ENCODE assay signal across 9 cellular contexts in the genomic region with DNA sequence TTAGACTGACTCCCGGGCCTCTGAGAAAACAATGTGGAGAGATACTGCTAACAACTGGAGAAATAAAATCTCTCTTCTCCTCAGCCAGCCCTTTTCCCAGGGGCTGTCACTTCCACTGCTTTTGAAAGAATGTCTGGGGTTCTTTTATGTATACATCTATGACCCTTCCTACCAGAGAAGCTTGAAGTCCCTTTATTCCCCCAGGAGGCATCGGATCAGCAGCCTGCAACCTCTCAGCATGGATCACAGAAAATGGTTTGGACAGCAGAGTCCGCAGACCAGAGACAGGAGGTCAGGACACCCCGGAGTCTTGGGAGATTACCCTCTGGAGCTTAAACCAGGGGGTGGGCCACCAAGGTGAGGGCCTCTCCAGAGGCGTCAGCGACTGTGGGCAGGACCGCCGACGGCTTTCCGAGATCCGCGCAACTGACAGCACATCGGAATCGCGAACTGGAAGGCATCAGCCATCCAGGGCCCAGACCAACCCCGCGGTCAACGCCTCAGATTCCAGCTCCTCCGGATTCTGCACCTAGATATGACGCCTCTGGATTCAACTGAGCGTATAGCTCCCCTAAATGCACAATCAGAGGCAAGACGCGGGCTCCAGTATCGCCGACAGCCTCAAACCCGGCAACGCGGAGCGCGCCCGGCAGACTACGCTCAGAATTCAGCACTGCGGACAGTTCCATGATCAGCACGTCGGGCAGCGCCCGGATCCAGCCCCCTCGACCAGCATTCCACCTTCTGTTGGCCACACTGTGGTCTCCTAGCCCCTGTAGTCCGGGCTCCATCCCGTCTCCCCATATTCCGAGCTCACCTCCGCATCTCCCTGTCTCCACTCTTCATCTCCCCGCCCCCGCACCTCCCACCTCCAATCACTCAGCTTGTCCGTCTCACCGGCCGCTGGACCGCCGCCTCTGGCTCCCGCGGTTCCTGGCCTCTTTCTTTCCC. TPM values are rescaled to one million over a fixed set of nuclear protein-coding genes. Genes with fewer than 3 reads are reported as not detected.
DNase-seq lines count a peak whose midpoint lies in the region; TF ChIP-seq lines count a peak whose summit lies in the region.
"Had no signal": no experiment of that assay in that cellular context is flagged by ENCODE, and none has a peak within 500 bp of the region (broad histone marks: within the 10 kb centered on the region; RNA-seq: fewer than 3 reads in every experiment).

No MANE protein-coding gene starts in this region.

- no peak overlapping the region for H3K27ac ChIP-seq in SJSA1
- no peak overlapping the region for H3K27ac ChIP-seq in ovary
- H3K27ac ChIP-seq: C4-2B had no signal

- TF ChIP-seq CTCF in endothelial cell (IDR thresholded peaks at IDR 0.05; ENCODE audit: unreplicated experiment) (no peak), ovary (IDR thresholded peaks at IDR 0.05) (no peak)

- H3K4me3 Mint-ChIP-seq in T-helper 1 cell treated with Interleukin-12 subunit alpha and Interleukin-12 subunit beta and Interleukin-4 antibody, amounts not matched to agents 30 μg/mL and 1 μg/mL, for 36 hours = no peak overlapping the region
- no peak overlapping the region for H3K4me3 Mint-ChIP-seq in endothelial cell (ENCODE audit: unreplicated experiment)

- peaks cover 3% of the 10 kb centered on the region for H3K36me3 Mint-ChIP-seq in T-helper 1 cell treated with Interleukin-12 subunit alpha and Interleukin-12 subunit beta and Interleukin-4 antibody, amounts not matched to agents 30 μg/mL and 1 μg/mL, for 36 hours (ENCODE audit: low read depth)
- H3K36me3 Mint-ChIP-seq in endothelial cell (ENCODE audit: low read depth, unreplicated experiment) = peaks cover 4% of the 10 kb centered on the region

- no peaks in the 10 kb centered on the region for H3K36me3 ChIP-seq in SJSA1
- H3K36me3 ChIP-seq in ovary = no peaks in the 10 kb centered on the region

- TF ChIP-seq EP300 in ovary (IDR thresholded peaks at IDR 0.05) = no peak

- H3K9me3 ChIP-seq in SJSA1 (replicated peaks) (peaks cover 7% of the 10 kb centered on the region; the same call in 1 of the 2 replicates), ovary (no peaks in the 10 kb centered on the region)

- no peaks in the 10 kb centered on the region for H3K4me1 Mint-ChIP-seq in T-helper 1 cell treated with Interleukin-12 subunit alpha and Interleukin-12 subunit beta and Interleukin-4 antibody, amounts not matched to agents 30 μg/mL and 1 μg/mL, for 36 hours (ENCODE audit: low read depth)
- H3K4me1 Mint-ChIP-seq in endothelial cell (ENCODE audit: unreplicated experiment) = peaks cover 19% of the 10 kb centered on the region

- H3K27ac Mint-ChIP-seq in T-helper 1 cell treated with Interleukin-12 subunit alpha and Interleukin-12 subunit beta and Interleukin-4 antibody, amounts not matched to agents 30 μg/mL and 1 μg/mL, for 36 hours = peak overlapping the region; percentile 10
- H3K27ac Mint-ChIP-seq in endothelial cell (ENCODE audit: unreplicated experiment) = no peak overlapping the region

- 10 to 13% (median 11%) methylated on average over 51 of the region's 51 CpGs for WGBS in ovary, 3 donors

- H3K27me3 Mint-ChIP-seq in T-helper 1 cell treated with Interleukin-12 subunit alpha and Interleukin-12 subunit beta and Interleukin-4 antibody, amounts not matched to agents 30 μg/mL and 1 μg/mL, for 36 hours (ENCODE audit: low read depth) = peaks cover 67% of the 10 kb centered on the region
- H3K27me3 Mint-ChIP-seq in endothelial cell (ENCODE audit: unreplicated experiment) = peaks cover 33% of the 10 kb centered on the region

- no peak overlapping the region for H3K4me3 ChIP-seq in SJSA1
- no peak overlapping the region for H3K4me3 ChIP-seq in ovary

- intact Hi-C loops in ovary (cut with DNase I) = no loop called here

- H3K27me3 ChIP-seq in SJSA1 (replicated peaks) (peaks cover 52% of the 10 kb centered on the region), ovary (no peaks in the 10 kb centered on the region)

- DNase-seq in T-helper 1 cell = no peak
- DNase-seq in SJSA1 (ENCODE audit: low read depth in 1 of 2, low spot score in 2 of 2) = peak; percentile 17 to 55
- DNase-seq in endothelial cell (ENCODE audit: low spot score) = peak; percentile 84
- DNase-seq in ovary = peak in 3 of 5 donors; percentile 33 to 58 (median 39)
- DNase-seq in KG1 (lab: John Stamatoyannopoulos, UW) = no peak
- no peak for DNase-seq in DMS153 (lab: John Stamatoyannopoulos, UW)
- DNase-seq in GDM1 (lab: John Stamatoyannopoulos, UW) = no peak

- TF ChIP-seq POLR2A in ovary (IDR thresholded peaks at IDR 0.05) = no peak

- H3K9me3 Mint-ChIP-seq in T-helper 1 cell treated with Interleukin-12 subunit alpha and Interleukin-12 subunit beta and Interleukin-4 antibody, amounts not matched to agents 30 μg/mL and 1 μg/mL, for 36 hours = no peaks in the 10 kb centered on the region
- H3K9me3 Mint-ChIP-seq in endothelial cell (ENCODE audit: unreplicated experiment) = no peaks in the 10 kb centered on the region

- no peaks in the 10 kb centered on the region for H3K4me1 ChIP-seq in SJSA1 (replicated peaks)
- no peaks in the 10 kb centered on the region for H3K4me1 ChIP-seq in ovary (ENCODE audit: insufficient read depth)

RNA-seq across cellular contexts. Expression of a gene that starts 0.9 kb away (rescaled TPM):
- total RNA-seq in SJSA1 (2014; rRNA removed; shearing (Covaris generic)) = not detected in 2 replicates
- 0.13 TPM for total RNA-seq in endothelial cell (ENCODE audit: unreplicated experiment)
- total RNA-seq in ovary = under 1 TPM in 4 of 7 donors, not detected in 3; 0.20 to 0.69 (median 0.50) TPM
- under 1 TPM; 0.02 to 0.05 TPM for polyA plus RNA-seq in ovary

RNA-seq across cellular contexts. Expression of a gene that starts 29.6 kb away (rescaled TPM):
- 0.95 TPM in 1 of 2 replicates, not detected in the other for total RNA-seq in SJSA1 (2014; rRNA removed; shearing (Covaris generic))
- total RNA-seq in endothelial cell (ENCODE audit: unreplicated experiment) (0.36 TPM), ovary (1 to 10 TPM in 5 of 7 donors, under 1 TPM in 1, not detected in 1; 0.66 to 2.2 (median 1.7) TPM)
- 1 to 10 TPM in 1 of 2 donors, under 1 TPM in 1; 0.99 to 3.7 TPM for polyA plus RNA-seq in ovary

RNA-seq across cellular contexts. Expression of a gene that starts 43.5 kb away (rescaled TPM):
- 66.0 and 89.3 TPM in 2 replicates for total RNA-seq in SJSA1 (2014; rRNA removed; shearing (Covaris generic))
- total RNA-seq in endothelial cell (ENCODE audit: unreplicated experiment) (29.4 TPM), ovary (10 to 100 TPM; 24.5 to 56.2 (median 32.5) TPM)
- polyA plus RNA-seq in ovary = 10 to 100 TPM; 10.3 to 23.7 TPM

RNA-seq across cellular contexts. Expression of a gene that starts 43.9 kb away (rescaled TPM):
- 32.0 and 59.7 TPM in 2 replicates for total RNA-seq in SJSA1 (2014; rRNA removed; shearing (Covaris generic))
- total RNA-seq in endothelial cell (ENCODE audit: unreplicated experiment) (11.9 TPM), ovary (10 to 100 TPM in 4 of 7 donors, 1 to 10 TPM in 3; 7.2 to 15.0 (median 11.0) TPM)
- polyA plus RNA-seq in ovary = 1 to 10 TPM; 9.3 to 9.5 TPM

Comparison
In these comparisons a context has a peak if more than half of its experiments do, and no peak if none do; other contexts are left out.
1. DNase-seq: peak in SJSA1 (2 of 2), endothelial cell (single experiment) and ovary (3 of 5); none in T-helper 1 cell (0 of 5), KG1 (single experiment), DMS153 (single experiment) and GDM1 (single experiment).